In the genomic region with DNA sequence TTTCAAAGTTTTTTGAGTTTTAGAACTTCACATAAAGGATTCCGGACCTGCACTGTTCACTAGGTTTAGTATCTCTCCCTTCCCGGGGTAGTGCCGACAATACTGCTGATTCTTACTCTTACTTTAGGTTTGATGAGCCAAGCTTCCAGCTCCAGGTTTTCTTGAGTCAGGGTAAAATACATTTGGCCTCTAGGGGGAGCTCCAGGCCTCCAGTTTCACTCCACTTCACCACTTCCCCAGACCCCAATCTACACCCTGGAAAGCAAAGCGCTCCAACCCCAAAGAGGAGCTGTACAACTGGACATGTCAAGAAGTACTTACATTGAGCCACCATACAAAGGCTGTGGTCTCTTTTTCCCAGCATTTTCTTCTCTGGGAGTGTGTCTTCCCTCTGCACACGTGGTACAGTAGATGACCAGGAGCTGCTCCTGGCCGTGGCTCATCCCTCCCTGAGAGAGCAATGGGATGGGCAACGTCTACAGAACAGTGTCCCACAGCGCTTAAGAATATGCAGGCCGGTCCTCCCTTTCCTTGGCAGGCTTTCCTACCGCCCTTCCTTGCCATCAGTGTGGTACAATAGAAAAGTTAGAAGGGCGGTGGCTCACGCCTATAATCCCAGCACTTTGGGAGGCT, we compare ENCODE assay signal across 8 cellular contexts.
DNase-seq lines count a peak whose midpoint lies in the region; ATAC-seq lines count a peak whose summit lies in the region.

No MANE protein-coding gene starts in this region.

- DNase-seq in DMS 273 (lab: John Stamatoyannopoulos, UW; ENCODE audit: unreplicated experiment), result peak; percentile 89
- DNase-seq in NCI-H748 treated with DMSO at 0.1 percent for 48 hours (lab: John Stamatoyannopoulos, UW), result peak; percentile 20
- peak; percentile 57 for DNase-seq in activated CD4-positive, alpha-beta T cell treated with anti-CD3 and anti-CD28 coated beads, Interleukin-2, amount 50 U/mL, for 1 hour
- peak; percentile 24 to 54 (median 27) for DNase-seq in effector memory CD4-positive, alpha-beta T cell
- peak; percentile 17 for DNase-seq in middle frontal gyrus (ENCODE audit: extremely low spot score, low spot score)
- peak; percentile 36 for DNase-seq in stimulated activated CD8-positive, alpha-beta memory T cell treated with anti-CD3 and anti-CD28 coated beads, Interleukin-7, amount 100 ng/mL, for 24 hours (ENCODE audit: low read depth)

- no peak overlapping the region for H3K4me3 ChIP-seq in effector memory CD4-positive, alpha-beta T cell (ENCODE audit: insufficient read depth, low read depth, low read length, poor library complexity, severe bottlenecking)

- H3K27ac ChIP-seq in effector memory CD4-positive, alpha-beta T cell (ENCODE audit: insufficient read depth, low read length, poor library complexity, severe bottlenecking), result no peak overlapping the region

- no peaks in the 10 kb centered on the region for H3K9me3 ChIP-seq in effector memory CD4-positive, alpha-beta T cell (ENCODE audit: control insufficient read depth, low read length)

- peaks cover 22% of the 10 kb centered on the region for H3K4me1 ChIP-seq in effector memory CD4-positive, alpha-beta T cell (ENCODE audit: control insufficient read depth, insufficient read depth, low read length, poor library complexity, severe bottlenecking)

- no peaks in the 10 kb centered on the region for H3K36me3 ChIP-seq in effector memory CD4-positive, alpha-beta T cell (ENCODE audit: control insufficient read depth, insufficient read depth, low read length)

- ATAC-seq in HG02642 (IDR thresholded peaks at IDR 0.05; ENCODE audit: poor library complexity, unreplicated experiment) (peak; percentile 62), HG02798 (IDR thresholded peaks at IDR 0.05; ENCODE audit: poor library complexity, unreplicated experiment) (no peak)

- H3K27me3 ChIP-seq in effector memory CD4-positive, alpha-beta T cell (replicated peaks; ENCODE audit: control insufficient read depth, insufficient read depth, low read length, poor library complexity, severe bottlenecking), result no peaks in the 10 kb centered on the region

Comparison
In these comparisons a context has a peak if more than half of its experiments do, and no peak if none do; other contexts are left out.
1. DNase-seq: peak in every context shown above with its lines; median percentile 89 in DMS 273; 57 in activated CD4-positive, alpha-beta T cell treated with anti-CD3 and anti-CD28 coated beads, Interleukin-2, amount 50 U/mL, for 1 hour; 36 in stimulated activated CD8-positive, alpha-beta memory T cell treated with anti-CD3 and anti-CD28 coated beads, Interleukin-7, amount 100 ng/mL, for 24 hours; 27 in effector memory CD4-positive, alpha-beta T cell; 20 in NCI-H748 treated with DMSO at 0.1 percent for 48 hours; 17 in middle frontal gyrus.